Comparison of ENCODE assay signal across 25 cellular contexts in genomic region chr14:58783801-58784511, GRCh38.
"Had no signal": no experiment of that assay in that cellular context is flagged by ENCODE, and none has a peak within 500 bp of the region (broad histone marks: within the 10 kb centered on the region; RNA-seq: fewer than 3 reads in every experiment).

No MANE protein-coding gene starts in this region.

- H3K9me3 ChIP-seq: gastrocnemius medialis, left lung, transverse colon, vagina had no signal

- DNase-seq: activated B cell treated with CpG ODN at 0.5 μM for 24 hours; activated CD4-positive, alpha-beta T cell treated with anti-CD3 and anti-CD28 coated beads for 36 hours; activated CD4-positive, alpha-beta T cell treated with anti-CD3 and anti-CD28 coated beads, Interleukin-2, amount 50 U/mL, for 4 hours; activated CD8-positive, alpha-beta memory T cell treated with anti-CD3 and anti-CD28 coated beads for 24 hours; activated CD8-positive, alpha-beta memory T cell treated with anti-CD3 and anti-CD28 coated beads, Interleukin-2, amount 50 U/mL, for 4 hours; activated naive CD4-positive, alpha-beta T cell treated with Interleukin-2 at 50 U/mL for 16 hours; activated naive CD8-positive, alpha-beta T cell treated with anti-CD3 and anti-CD28 coated beads for 36 hours; activated T-cell treated with anti-CD3 and anti-CD28 coated beads, Interleukin-2, amount 50 U/mL, for 4 hours; cerebellar nuclear complex; cortex of kidney; endodermal cell; gastrocnemius medialis; hippocampal formation; kidney glomerular epithelial cell; left lung; naive thymus-derived CD4-positive, alpha-beta T cell; small intestine; stimulated activated CD4-positive, alpha-beta T cell treated with anti-CD3 and anti-CD28 coated beads, Interleukin-2, amount 100 ng/mL, for 24 hours; stimulated activated naive CD8-positive, alpha-beta T cell treated with anti-CD3 and anti-CD28 coated beads, Interleukin-15, amount 100 ng/mL, for 72 hours; transverse colon had no signal

- ATAC-seq: activated CD4-positive, alpha-beta T cell treated with anti-CD3 and anti-CD28 coated beads for 36 hours; activated T-cell treated with anti-CD3 and anti-CD28 coated beads, Interleukin-2, amount 50 U/mL, for 4 hours; gastrocnemius medialis; left lung; naive thymus-derived CD4-positive, alpha-beta T cell; sciatic nerve; stimulated activated effector memory CD8-positive, alpha-beta T cell treated with anti-CD3 and anti-CD28 coated beads, Interleukin-12 subunit alpha, Interleukin-12 subunit beta, amount 100 ng/mL, for 72 hours; stimulated activated naive CD8-positive, alpha-beta T cell treated with anti-CD3 and anti-CD28 coated beads, Interleukin-15, amount 100 ng/mL, for 72 hours had no signal

- H3K4me3 ChIP-seq: gastrocnemius medialis, left lung, lung, transverse colon, vagina had no signal

- H3K36me3 ChIP-seq: gastrocnemius medialis, left lung, transverse colon, vagina had no signal

- H3K27ac ChIP-seq: epithelial cell of prostate, gastrocnemius medialis, left lung, transverse colon, vagina had no signal

- FAIRE-seq: small intestine had no signal

- H3K27me3 ChIP-seq: gastrocnemius medialis, left lung, transverse colon, vagina had no signal

- H3K4me1 ChIP-seq: gastrocnemius medialis, left lung, vagina had no signal
